23 cellular contexts compared by ENCODE assay signal in the genomic region with DNA sequence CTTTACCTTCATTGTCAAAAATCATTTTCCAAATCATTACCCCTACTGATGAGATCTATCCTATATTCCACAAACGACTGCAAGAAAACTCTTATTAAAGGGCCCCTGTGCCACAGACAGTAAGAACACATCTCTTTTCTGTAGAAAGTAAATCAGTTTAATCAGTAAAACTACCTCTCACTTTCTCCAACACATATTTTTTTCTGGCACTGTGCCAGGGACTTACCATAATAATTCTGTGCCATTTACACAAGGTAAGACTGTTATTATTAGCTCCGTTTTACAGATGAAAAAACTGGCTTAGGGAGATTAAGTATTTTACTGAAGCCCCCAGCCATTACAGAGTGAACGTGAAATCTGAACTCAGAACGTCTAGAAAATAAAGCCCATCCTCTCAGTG.
"Had no signal": no experiment of that assay in that cellular context is flagged by ENCODE, and none has a peak within 500 bp of the region (broad histone marks: within the 10 kb centered on the region; RNA-seq: fewer than 3 reads in every experiment).

No MANE protein-coding gene starts in this region.

- H3K9me3 Mint-ChIP-seq: activated naive CD8-positive, alpha-beta T cell treated with anti-CD3 and anti-CD28 coated beads for 36 hours; WTC11 had no signal

- FAIRE-seq: TTC549, urothelium cell line had no signal

- H3K27me3 Mint-ChIP-seq: activated CD4-positive, alpha-beta memory T cell treated with anti-CD3 and anti-CD28 coated beads for 36 hours; activated CD4-positive, alpha-beta T cell treated with anti-CD3 and anti-CD28 coated beads for 36 hours; activated CD8-positive, alpha-beta memory T cell treated with anti-CD3 and anti-CD28 coated beads, Interleukin-2, amount 10 ng/mL, durations not matched to agents 7 days and 5 days; activated naive CD8-positive, alpha-beta T cell treated with anti-CD3 and anti-CD28 coated beads for 36 hours; activated T-helper 17 cell treated with anti-CD3 and anti-CD28 coated beads, Interleukin-2, amount 50 U/mL, for 72 hours; memory B cell had no signal

- H3K4me1 Mint-ChIP-seq: activated CD4-positive, alpha-beta T cell treated with anti-CD3 and anti-CD28 coated beads for 36 hours; activated CD8-positive, alpha-beta memory T cell treated with anti-CD3 and anti-CD28 coated beads, Interleukin-2, amount 10 ng/mL, durations not matched to agents 7 days and 5 days; activated naive CD8-positive, alpha-beta T cell treated with anti-CD3 and anti-CD28 coated beads for 36 hours; activated T-helper 17 cell treated with anti-CD3 and anti-CD28 coated beads, Interleukin-2, amount 50 U/mL, for 72 hours; memory B cell; WTC11 had no signal

- H3K27ac Mint-ChIP-seq: activated CD4-positive, alpha-beta memory T cell treated with anti-CD3 and anti-CD28 coated beads for 36 hours; activated CD4-positive, alpha-beta T cell treated with anti-CD3 and anti-CD28 coated beads for 36 hours; activated CD8-positive, alpha-beta memory T cell treated with anti-CD3 and anti-CD28 coated beads, Interleukin-2, amount 10 ng/mL, durations not matched to agents 7 days and 5 days; activated naive CD8-positive, alpha-beta T cell treated with anti-CD3 and anti-CD28 coated beads for 36 hours; activated T-helper 17 cell treated with anti-CD3 and anti-CD28 coated beads, Interleukin-2, amount 50 U/mL, for 72 hours; memory B cell; WTC11 had no signal

- H3K4me1 ChIP-seq: foreskin keratinocyte, tibial artery had no signal

- H3K27me3 ChIP-seq: foreskin keratinocyte, hepatocyte, tibial artery had no signal

- H3K27ac ChIP-seq: foreskin keratinocyte, hepatocyte, tibial artery had no signal

- H2AFZ ChIP-seq: hepatocyte had no signal

- H3K36me3 Mint-ChIP-seq: activated CD4-positive, alpha-beta memory T cell treated with anti-CD3 and anti-CD28 coated beads for 36 hours; activated CD8-positive, alpha-beta memory T cell treated with anti-CD3 and anti-CD28 coated beads, Interleukin-2, amount 10 ng/mL, durations not matched to agents 7 days and 5 days; activated naive CD8-positive, alpha-beta T cell treated with anti-CD3 and anti-CD28 coated beads for 36 hours; memory B cell; WTC11 had no signal

- H3K36me3 ChIP-seq: tibial artery had no signal

- H3K4me3 ChIP-seq: hepatocyte, tibial artery had no signal

- DNase-seq: activated CD4-positive, alpha-beta memory T cell treated with anti-CD3 and anti-CD28 coated beads for 36 hours; activated CD4-positive, alpha-beta T cell treated with anti-CD3 and anti-CD28 coated beads for 36 hours; activated CD8-positive, alpha-beta memory T cell treated with anti-CD3 and anti-CD28 coated beads, Interleukin-2, amount 10 ng/mL, durations not matched to agents 7 days and 5 days; activated naive CD4-positive, alpha-beta T cell; activated naive CD8-positive, alpha-beta T cell treated with anti-CD3 and anti-CD28 coated beads for 36 hours; amygdala; dermis blood vessel endothelial cell; effector memory CD4-positive, alpha-beta T cell; foreskin keratinocyte; occipital lobe; posterior cingulate gyrus; retina; stimulated activated CD4-positive, alpha-beta T cell treated with anti-CD3 and anti-CD28 coated beads, Interleukin-12 subunit alpha, Interleukin-12 subunit beta, amount 100 ng/mL, for 4 hours; stimulated activated CD4-positive, alpha-beta T cell treated with anti-CD3 and anti-CD28 coated beads, Interleukin-1b, Interleukin-23, amount 100 ng/mL, for 48 hours; stimulated activated CD8-positive, alpha-beta memory T cell treated with anti-CD3 and anti-CD28 coated beads, Interleukin-4, amount 100 ng/mL, for 48 hours; stimulated activated naive CD4-positive, alpha-beta T cell; tibial artery had no signal

- H3K4me2 ChIP-seq: hepatocyte had no signal

- ATAC-seq: activated CD4-positive, alpha-beta T cell treated with anti-CD3 and anti-CD28 coated beads for 36 hours; activated CD8-positive, alpha-beta memory T cell treated with anti-CD3 and anti-CD28 coated beads, Interleukin-2, amount 10 ng/mL, durations not matched to agents 7 days and 5 days; activated T-helper 17 cell treated with anti-CD3 and anti-CD28 coated beads, Interleukin-2, amount 50 U/mL, for 72 hours; foreskin keratinocyte; WTC11 had no signal

- H3K4me3 Mint-ChIP-seq: activated CD4-positive, alpha-beta memory T cell treated with anti-CD3 and anti-CD28 coated beads for 36 hours; activated CD4-positive, alpha-beta T cell treated with anti-CD3 and anti-CD28 coated beads for 36 hours; activated CD8-positive, alpha-beta memory T cell treated with anti-CD3 and anti-CD28 coated beads, Interleukin-2, amount 10 ng/mL, durations not matched to agents 7 days and 5 days; activated naive CD8-positive, alpha-beta T cell treated with anti-CD3 and anti-CD28 coated beads for 36 hours; activated T-helper 17 cell treated with anti-CD3 and anti-CD28 coated beads, Interleukin-2, amount 50 U/mL, for 72 hours; memory B cell; WTC11 had no signal

- H3K79me2 ChIP-seq: hepatocyte had no signal

- H3K9me3 ChIP-seq: tibial artery had no signal
